In genomic region chr19:18761531-18762110, GRCh38 we compare ENCODE assay signal across 16 cellular contexts. TPM values are rescaled to one million over a fixed set of nuclear protein-coding genes. Genes with fewer than 3 reads are reported as not detected.
A peak's percentile ranks its signal among the peaks of the same experiment; 100 is the strongest.
DNase-seq lines count a peak whose midpoint lies in the region; ATAC-seq, FAIRE-seq and TF ChIP-seq lines count a peak whose summit lies in the region.
"Had no signal": no experiment of that assay in that cellular context is flagged by ENCODE, and none has a peak within 500 bp of the region (broad histone marks: within the 10 kb centered on the region; RNA-seq: fewer than 3 reads in every experiment).

No MANE protein-coding gene starts in this region.

- no peaks in the 10 kb centered on the region for H3K36me3 ChIP-seq in mammary epithelial cell (ENCODE audit: insufficient read depth, low read length)
- no peaks in the 10 kb centered on the region for H3K36me3 ChIP-seq in pancreas
- H3K36me3 ChIP-seq in smooth muscle cell (ENCODE audit: low read depth), result no peaks in the 10 kb centered on the region
- H3K36me3 ChIP-seq: adrenal gland had no signal

- H3K9me3 ChIP-seq in mammary epithelial cell (replicated peaks; ENCODE audit: insufficient read depth, low read length) (no peaks in the 10 kb centered on the region), pancreas (no peaks in the 10 kb centered on the region), smooth muscle cell (replicated peaks; ENCODE audit: low read depth) (no peaks in the 10 kb centered on the region)
- H3K9me3 ChIP-seq: adrenal gland had no signal

- peak in 1 of 4 donors; percentile 1 for ATAC-seq in pancreas
- no peak for ATAC-seq in HG02642 (IDR thresholded peaks at IDR 0.05; ENCODE audit: poor library complexity, unreplicated experiment)
- ATAC-seq: K562 had no signal

- H2AFZ ChIP-seq in mammary epithelial cell (ENCODE audit: low read depth, low read length) (no peak overlapping the region), smooth muscle cell (ENCODE audit: low read depth) (no peak overlapping the region)

- H3K27me3 ChIP-seq in mammary epithelial cell (ENCODE audit: insufficient read depth, low read length), result no peaks in the 10 kb centered on the region
- H3K27me3 ChIP-seq in pancreas, result no peaks in the 10 kb centered on the region
- H3K27me3 ChIP-seq in smooth muscle cell (ENCODE audit: low read depth), result no peaks in the 10 kb centered on the region
- H3K27me3 ChIP-seq: adrenal gland had no signal

- intact Hi-C loops in mammary epithelial cell (cut with micrococcal nuclease), result loop anchor here (2.0 to 5.0 kb wide), 2 partner anchors 79 to 124 kb away; partner anchors contain the start of genes CRTC1 and KLHL26
- intact Hi-C loops in pancreas (cut with DNase I), result no loop called here

- H3K4me2 ChIP-seq in mammary epithelial cell (ENCODE audit: insufficient read depth, low read depth, low read length) (peak overlapping the region; percentile 95), smooth muscle cell (no peak overlapping the region)

- BruUV-seq in mammary epithelial cell (replicated peaks; lab: Mats Ljungman, UMichigan), result TSS peak; percentile 22

- FAIRE-seq in pancreas (lab: Jason Lieb, UNC), result no peak
- FAIRE-seq: K562 had no signal

- peak; percentile 21 for DNase-seq in NCI-H1694 (lab: John Stamatoyannopoulos, UW)
- no peak for DNase-seq in mammary epithelial cell
- DNase-seq in pancreas, result peak in 1 of 6 donors; percentile 79
- DNase-seq in activated CD4-positive, alpha-beta T cell treated with anti-CD3 and anti-CD28 coated beads, Interleukin-2, amount 50 U/mL, for 48 hours, result no peak
- no peak for DNase-seq in islet precursor cell
- DNase-seq in smooth muscle cell (lab: John Stamatoyannopoulos, UW; ENCODE audit: unreplicated experiment), result no peak
- DNase-seq: activated CD4-positive, alpha-beta T cell treated with anti-CD3 and anti-CD28 coated beads for 4 hours; DND-41; NCI-H748 treated with DMSO at 0.1 percent for 48 hours; T-helper 2 cell had no signal

- H3K4me3 ChIP-seq in mammary epithelial cell (replicated peaks in 1 of 3; ENCODE audit: insufficient read depth in 1 of 3, low read depth in 2 of 3, low read length in 3 of 3) (peak overlapping the region in 2 of 3 experiments; percentile 14 to 49), pancreas (peak overlapping the region in 2 of 4 donors; percentile 12 to 21), smooth muscle cell (no peak overlapping the region)
- H3K4me3 ChIP-seq: adrenal gland, coronary artery, K562 had no signal

- CTCF ChIA-PET in mammary epithelial cell (lab: Charles Lee; ENCODE audit: low non-redundant PET), result no interaction called here

- no peak overlapping the region for H3K9ac ChIP-seq in mammary epithelial cell (ENCODE audit: insufficient read depth, low read length)
- no peak overlapping the region for H3K9ac ChIP-seq in smooth muscle cell (ENCODE audit: low read depth)

- H3K27ac ChIP-seq in 22Rv1 (peak overlapping the region; percentile 96), mammary epithelial cell (ENCODE audit: insufficient read depth, low read depth, low read length) (peak overlapping the region; percentile 38), pancreas (peak overlapping the region; percentile 62 to 78 (median 69)), smooth muscle cell (ENCODE audit: low read depth) (no peak overlapping the region)
- H3K27ac ChIP-seq: coronary artery had no signal

- dilution Hi-C loops in mammary epithelial cell (cut with HindIII; ENCODE audit: low sequenced_read_pairs), result no loop called here

- peaks cover 8% of the 10 kb centered on the region for H3K79me2 ChIP-seq in mammary epithelial cell (ENCODE audit: insufficient read depth, low read length)
- no peaks in the 10 kb centered on the region for H3K79me2 ChIP-seq in smooth muscle cell (ENCODE audit: low read depth)

- 78% methylated on average over 5 of the region's 16 CpGs for WGBS in mammary epithelial cell (ENCODE audit: low coverage, missing lambda C conversion rate)
- WGBS in pancreas, 2 donors, result 85 to 89% methylated on average over 14 to 16 of the region's 16 CpGs
- 96% methylated on average over 10 of the region's 16 CpGs for WGBS in smooth muscle cell (ENCODE audit: low lambda C conversion rate)

- no peaks in the 10 kb centered on the region for H3F3A ChIP-seq in smooth muscle cell (ENCODE audit: low read depth)

- in situ Hi-C loops in mammary epithelial cell (cut with MboI; ENCODE audit: low sequenced_read_pairs in 2 of 2), result no loop called here

- H4K20me1 ChIP-seq in mammary epithelial cell (ENCODE audit: insufficient read depth, low read length) (no peaks in the 10 kb centered on the region), smooth muscle cell (ENCODE audit: low read depth) (no peaks in the 10 kb centered on the region)

- H3K4me1 ChIP-seq in mammary epithelial cell (ENCODE audit: insufficient read depth, low read length) (peaks cover 54% of the 10 kb centered on the region), pancreas (peaks cover 15 to 21% (median 17%) of the 10 kb centered on the region in 3 donors), smooth muscle cell (ENCODE audit: low read depth) (no peaks in the 10 kb centered on the region)

- no peak for TF ChIP-seq CTCF in 22Rv1 (IDR thresholded peaks at IDR 0.05)
- TF ChIP-seq CTCF in mammary epithelial cell (conservative IDR thresholded peaks at IDR 0.05 in 1 of 2, IDR thresholded peaks at IDR 0.05 in 1 of 2; ENCODE audit: extremely low read depth in 1 of 2, insufficient read depth in 1 of 2, low read depth in 1 of 2, low read length in 2 of 2), result no peak
- TF ChIP-seq CTCF in pancreas (IDR thresholded peaks at IDR 0.05), result no peak
- TF ChIP-seq CTCF in smooth muscle cell (IDR thresholded peaks at IDR 0.05; ENCODE audit: borderline replicate concordance, insufficient read depth, poor library complexity, severe bottlenecking), result no peak

RNA-seq across cellular contexts. Expression of gene COMP, which starts 29.5 kb away (rescaled TPM):
- 1 to 10 TPM in 1 of 2 donors, not detected in 1; 1.2 TPM for total RNA-seq in mammary epithelial cell
- polyA plus RNA-seq in mammary epithelial cell, result not detected
- polyA minus RNA-seq in mammary epithelial cell, result not detected
- 1 to 10 TPM in 2 of 6 donors, under 1 TPM in 4; 0.05 to 3.7 (median 0.59) TPM for total RNA-seq in pancreas
- under 1 TPM; 0.23 to 0.49 TPM for polyA plus RNA-seq in pancreas
- 196 and 236 TPM in 2 replicates for total RNA-seq in smooth muscle cell
- 627 and 901 TPM in 2 replicates for polyA plus RNA-seq in smooth muscle cell
- total RNA-seq: neural crest cell had no signal
- polyA plus RNA-seq: K562 had no signal

Comparison
In these comparisons a context has a peak if more than half of its experiments do, and no peak if none do; other contexts are left out.
1. RNA of gene COMP, which starts 29.5 kb away (total RNA-seq): 196 to 236 TPM in smooth muscle cell; 1.2 TPM in mammary epithelial cell and 0.05 to 3.7 TPM in pancreas; every median in the first group is over 10 times any median in the second.